Comparison of ENCODE assay signal across 14 cellular contexts in the genomic region with DNA sequence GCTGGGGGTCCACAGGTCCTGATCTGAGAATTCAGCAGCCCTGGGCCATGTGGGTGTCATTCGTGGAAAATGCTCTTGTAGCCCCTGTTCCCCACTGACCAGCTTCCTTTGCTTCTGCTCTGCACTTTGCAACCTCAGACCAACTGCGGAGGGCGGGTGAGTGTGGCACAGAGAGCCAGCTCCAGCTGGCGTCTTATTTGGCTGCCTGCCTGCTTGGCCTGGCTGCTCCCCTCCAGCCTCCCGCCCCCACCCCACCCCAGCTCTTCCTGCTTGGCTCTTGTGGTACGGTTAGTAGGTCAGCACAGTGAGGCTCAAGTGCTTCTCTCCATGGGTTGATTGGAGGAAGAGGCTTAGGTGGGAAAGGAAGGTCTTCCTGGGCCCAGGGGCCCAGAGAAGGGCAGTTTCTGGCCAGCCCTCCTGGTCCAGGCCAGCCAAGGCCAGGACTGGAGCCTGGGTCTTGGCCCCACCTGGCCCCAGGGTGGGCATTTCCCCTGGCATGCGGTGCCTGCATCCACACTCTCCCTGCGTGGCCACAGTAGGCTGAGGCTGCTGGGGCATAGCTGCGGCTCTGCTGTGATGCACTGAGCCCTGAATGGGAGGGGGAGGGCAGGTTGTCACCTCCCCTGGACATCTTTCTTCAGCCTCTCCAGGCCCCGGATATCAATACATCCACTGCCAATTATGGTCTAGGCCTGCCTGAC. TPM values are rescaled to one million over a fixed set of nuclear protein-coding genes. Genes with fewer than 3 reads are reported as not detected.
DNase-seq lines count a peak whose midpoint lies in the region; ATAC-seq and TF ChIP-seq lines count a peak whose summit lies in the region.
"Had no signal": no experiment of that assay in that cellular context is flagged by ENCODE, and none has a peak within 500 bp of the region (broad histone marks: within the 10 kb centered on the region; RNA-seq: fewer than 3 reads in every experiment).

No MANE protein-coding gene starts in this region.

- no peaks in the 10 kb centered on the region for H3K36me3 Mint-ChIP-seq in activated T-cell treated with anti-CD3 and anti-CD28 coated beads, Interleukin-2, amount 50 U/mL, for 24 hours (ENCODE audit: low read depth)

- H3K4me3 ChIP-seq in tibial nerve (no peak overlapping the region), BE2C (ENCODE audit: low read depth, low read length) (no peak overlapping the region)

- intact Hi-C loops in left ventricle myocardium superior (cut with micrococcal nuclease) (no loop called here), sciatic nerve (cut with DNase I) (no loop called here)

- no peaks in the 10 kb centered on the region for H3K27me3 ChIP-seq in tibial nerve
- no peaks in the 10 kb centered on the region for H3K27me3 ChIP-seq in BE2C

- DNase-seq in LHCN-M2 (ENCODE audit: low read depth) (peak; percentile 60), RPMI8226 (peak; percentile 95), left ventricle myocardium superior (peak; percentile 84), sciatic nerve (ENCODE audit: low spot score) (no peak), tibial nerve (ENCODE audit: low spot score in 2 of 2) (no peak), BE2C (no peak), activated gamma-delta T cell (lab: John Stamatoyannopoulos, UW) (no peak)
- DNase-seq in activated T-cell treated with anti-CD3 and anti-CD28 coated beads, Interleukin-2, amount 50 U/mL, for 24 hours: no peak
- DNase-seq: activated CD4-positive, alpha-beta T cell treated with anti-CD3 and anti-CD28 coated beads for 1 hour; activated naive CD4-positive, alpha-beta T cell; stimulated activated CD4-positive, alpha-beta T cell treated with anti-CD3 and anti-CD28 coated beads, Interleukin-4, amount 100 ng/mL, for 24 hours had no signal

- TF ChIP-seq CTCF in tibial nerve (IDR thresholded peaks at IDR 0.05) (no peak), BE2C (IDR thresholded peaks at IDR 0.05; ENCODE audit: low read depth, low read length) (no peak)

- ATAC-seq in left ventricle myocardium superior: peak; percentile 92
- peak; percentile 56 for ATAC-seq in sciatic nerve

- no peak overlapping the region for H3K27ac Mint-ChIP-seq in activated T-cell treated with anti-CD3 and anti-CD28 coated beads, Interleukin-2, amount 50 U/mL, for 24 hours

- no peaks in the 10 kb centered on the region for H3K9me3 ChIP-seq in tibial nerve
- no peaks in the 10 kb centered on the region for H3K9me3 ChIP-seq in BE2C

- WGBS in tibial nerve, 2 donors: 33 to 35% methylated on average over 4 to 7 of the region's 10 CpGs

- peaks cover 26% of the 10 kb centered on the region for H3K4me1 Mint-ChIP-seq in activated T-cell treated with anti-CD3 and anti-CD28 coated beads, Interleukin-2, amount 50 U/mL, for 24 hours (ENCODE audit: low read depth)

- TF ChIP-seq EP300 in tibial nerve (IDR thresholded peaks at IDR 0.05): no peak

- H3K9me3 Mint-ChIP-seq in activated T-cell treated with anti-CD3 and anti-CD28 coated beads, Interleukin-2, amount 50 U/mL, for 24 hours: no peaks in the 10 kb centered on the region

- H3K27ac ChIP-seq in tibial nerve: no peak overlapping the region
- H3K27ac ChIP-seq: KMS-11 had no signal

- H3K4me1 ChIP-seq in tibial nerve: peaks cover 0 to 28% (median 10%) of the 10 kb centered on the region in 4 donors
- no peaks in the 10 kb centered on the region for H3K4me1 ChIP-seq in BE2C

- no peaks in the 10 kb centered on the region for H3K36me3 ChIP-seq in tibial nerve
- no peaks in the 10 kb centered on the region for H3K36me3 ChIP-seq in BE2C

- TF ChIP-seq POLR2A in tibial nerve (IDR thresholded peaks at IDR 0.05): no peak

- no peaks in the 10 kb centered on the region for H3K27me3 Mint-ChIP-seq in activated T-cell treated with anti-CD3 and anti-CD28 coated beads, Interleukin-2, amount 50 U/mL, for 24 hours

- H3K4me3 Mint-ChIP-seq in activated T-cell treated with anti-CD3 and anti-CD28 coated beads, Interleukin-2, amount 50 U/mL, for 24 hours: no peak overlapping the region

RNA-seq across cellular contexts. Expression of a gene that starts 26.5 kb away (rescaled TPM):
- 0.75 and 1.6 TPM in 2 replicates for total RNA-seq in LHCN-M2 (2014; rRNA removed)
- polyA plus RNA-seq in LHCN-M2 (2012): 0.26 TPM
- 4.6 TPM for total RNA-seq in left ventricle myocardium superior
- 16.7 TPM for total RNA-seq in sciatic nerve
- total RNA-seq in tibial nerve: 10 to 100 TPM; 12.6 to 45.0 (median 24.4) TPM
- 0.36 TPM for polyA plus RNA-seq in BE2C (2012; ENCODE audit: insufficient read depth, insufficient read length, low read depth)
- total RNA-seq: osteocyte had no signal

RNA-seq across cellular contexts. Expression of a gene that starts 51.9 kb away (rescaled TPM):
- total RNA-seq in LHCN-M2 (2014; rRNA removed) (0.57 TPM in 1 of 2 replicates, not detected in the other), left ventricle myocardium superior (not detected), sciatic nerve (2.8 TPM), tibial nerve (1 to 10 TPM in 1 of 4 donors, not detected in 3; 9.9 TPM)
- polyA plus RNA-seq in LHCN-M2 (2012): not detected
- 0.94 TPM for polyA plus RNA-seq in BE2C (2012; ENCODE audit: insufficient read depth, insufficient read length, low read depth)
- total RNA-seq: osteocyte, subcutaneous adipose tissue had no signal

Comparison
In these comparisons a context has a peak if more than half of its experiments do, and no peak if none do; other contexts are left out.
1. DNase-seq: peak in LHCN-M2 (single experiment), RPMI8226 (single experiment) and left ventricle myocardium superior (single experiment); none in sciatic nerve (single experiment), tibial nerve (0 of 2), activated T-cell treated with anti-CD3 and anti-CD28 coated beads, Interleukin-2, amount 50 U/mL, for 24 hours (single experiment), BE2C (single experiment) and activated gamma-delta T cell (single experiment).